In the genomic region with DNA sequence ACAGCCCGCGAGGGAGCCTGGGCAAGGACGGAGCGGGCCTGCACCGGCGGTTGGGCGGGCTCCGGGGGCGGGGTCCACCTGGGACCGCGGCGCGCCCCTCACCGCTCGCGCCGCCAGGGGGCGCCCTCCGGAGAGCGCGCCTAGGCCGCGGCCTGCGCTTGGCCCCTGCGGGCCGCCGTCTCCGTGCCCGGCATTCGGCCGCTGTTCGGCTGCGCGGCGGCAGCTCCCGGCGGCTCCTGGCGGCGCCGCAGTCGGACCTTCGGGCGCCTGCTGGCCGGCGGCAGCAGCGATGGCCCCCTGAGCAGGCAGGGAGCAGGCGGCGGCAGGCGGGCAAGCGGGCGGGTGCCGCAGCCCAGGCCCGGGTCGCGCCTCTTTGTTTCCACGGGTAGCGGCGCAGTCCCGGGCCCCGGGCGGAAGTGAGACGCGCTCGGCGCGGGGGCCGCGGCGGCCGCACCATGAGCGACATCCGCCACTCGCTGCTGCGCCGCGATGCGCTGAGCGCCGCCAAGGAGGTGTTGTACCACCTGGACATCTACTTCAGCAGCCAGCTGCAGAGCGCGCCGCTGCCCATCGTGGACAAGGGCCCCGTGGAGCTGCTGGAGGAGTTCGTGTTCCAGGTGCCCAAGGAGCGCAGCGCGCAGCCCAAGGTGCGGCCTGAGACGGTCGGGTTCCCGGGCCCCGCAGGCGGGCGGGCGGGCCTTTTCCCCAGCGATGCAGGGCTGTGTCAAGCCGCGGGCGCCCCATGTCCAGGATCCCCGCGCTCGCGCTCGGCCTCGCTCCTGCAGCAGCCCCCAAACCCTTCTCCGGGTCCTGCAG, we compare ENCODE assay signal across 1 cellular context.
TF ChIP-seq lines count a peak whose summit lies in the region.

A gene (plus strand): TSS at position 193 of the 816 bp plus-strand sequence. CDS start 263 bp downstream, at position 456.

TF ChIP-seq in K562, 482 proteins besides CTCF, POLR2A, EP300 and RAD21 (continued from another document and continues in another):
- no peak for TF ChIP-seq ILF3 (IDR thresholded peaks at IDR 0.05; ENCODE audit: borderline replicate concordance)
- peak; percentile 35 for TF ChIP-seq PCBP1 (IDR thresholded peaks at IDR 0.05; ENCODE audit: low read depth, low read length, poor library complexity, severe bottlenecking)
- no peak for TF ChIP-seq ZEB2 (IDR thresholded peaks at IDR 0.05)
- no peak for TF ChIP-seq ZNF232 (CRISPR knock-in tag; IDR thresholded peaks at IDR 0.05)
- no peak for TF ChIP-seq CSDE1 (IDR thresholded peaks at IDR 0.05)
- no peak for TF ChIP-seq NCOA6 (IDR thresholded peaks at IDR 0.05)
- TF ChIP-seq, protein P1, sequence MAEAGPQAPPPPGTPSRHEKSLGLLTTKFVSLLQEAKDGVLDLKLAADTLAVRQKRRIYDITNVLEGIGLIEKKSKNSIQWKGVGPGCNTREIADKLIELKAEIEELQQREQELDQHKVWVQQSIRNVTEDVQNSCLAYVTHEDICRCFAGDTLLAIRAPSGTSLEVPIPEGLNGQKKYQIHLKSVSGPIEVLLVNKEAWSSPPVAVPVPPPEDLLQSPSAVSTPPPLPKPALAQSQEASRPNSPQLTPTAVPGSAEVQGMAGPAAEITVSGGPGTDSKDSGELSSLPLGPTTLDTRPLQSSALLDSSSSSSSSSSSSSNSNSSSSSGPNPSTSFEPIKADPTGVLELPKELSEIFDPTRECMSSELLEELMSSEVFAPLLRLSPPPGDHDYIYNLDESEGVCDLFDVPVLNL (CRISPR knock-in tag; IDR thresholded peaks at IDR 0.05; ENCODE audit: low read depth): no peak
- peak; percentile 27 for TF ChIP-seq NEUROD1 (IDR thresholded peaks at IDR 0.05; ENCODE audit: borderline replicate concordance, low read depth, low read length, partially characterized antibody)
- no peak for TF ChIP-seq HSF4 (CRISPR knock-in tag; IDR thresholded peaks at IDR 0.05; ENCODE audit: borderline replicate concordance)
- peak; percentile 73 for TF ChIP-seq SMC3 (conservative IDR thresholded peaks at IDR 0.05; ENCODE audit: insufficient read depth, low read depth, low read length)
- no peak for TF ChIP-seq TCFL5 (CRISPR knock-in tag; conservative IDR thresholded peaks at IDR 0.05)
- TF ChIP-seq, protein P2, sequence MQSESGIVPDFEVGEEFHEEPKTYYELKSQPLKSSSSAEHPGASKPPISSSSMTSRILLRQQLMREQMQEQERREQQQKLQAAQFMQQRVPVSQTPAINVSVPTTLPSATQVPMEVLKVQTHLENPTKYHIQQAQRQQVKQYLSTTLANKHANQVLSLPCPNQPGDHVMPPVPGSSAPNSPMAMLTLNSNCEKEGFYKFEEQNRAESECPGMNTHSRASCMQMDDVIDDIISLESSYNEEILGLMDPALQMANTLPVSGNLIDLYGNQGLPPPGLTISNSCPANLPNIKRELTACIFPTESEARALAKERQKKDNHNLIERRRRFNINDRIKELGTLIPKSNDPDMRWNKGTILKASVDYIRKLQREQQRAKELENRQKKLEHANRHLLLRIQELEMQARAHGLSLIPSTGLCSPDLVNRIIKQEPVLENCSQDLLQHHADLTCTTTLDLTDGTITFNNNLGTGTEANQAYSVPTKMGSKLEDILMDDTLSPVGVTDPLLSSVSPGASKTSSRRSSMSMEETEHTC (IDR thresholded peaks at IDR 0.05): no peak
- TF ChIP-seq, protein P3, sequence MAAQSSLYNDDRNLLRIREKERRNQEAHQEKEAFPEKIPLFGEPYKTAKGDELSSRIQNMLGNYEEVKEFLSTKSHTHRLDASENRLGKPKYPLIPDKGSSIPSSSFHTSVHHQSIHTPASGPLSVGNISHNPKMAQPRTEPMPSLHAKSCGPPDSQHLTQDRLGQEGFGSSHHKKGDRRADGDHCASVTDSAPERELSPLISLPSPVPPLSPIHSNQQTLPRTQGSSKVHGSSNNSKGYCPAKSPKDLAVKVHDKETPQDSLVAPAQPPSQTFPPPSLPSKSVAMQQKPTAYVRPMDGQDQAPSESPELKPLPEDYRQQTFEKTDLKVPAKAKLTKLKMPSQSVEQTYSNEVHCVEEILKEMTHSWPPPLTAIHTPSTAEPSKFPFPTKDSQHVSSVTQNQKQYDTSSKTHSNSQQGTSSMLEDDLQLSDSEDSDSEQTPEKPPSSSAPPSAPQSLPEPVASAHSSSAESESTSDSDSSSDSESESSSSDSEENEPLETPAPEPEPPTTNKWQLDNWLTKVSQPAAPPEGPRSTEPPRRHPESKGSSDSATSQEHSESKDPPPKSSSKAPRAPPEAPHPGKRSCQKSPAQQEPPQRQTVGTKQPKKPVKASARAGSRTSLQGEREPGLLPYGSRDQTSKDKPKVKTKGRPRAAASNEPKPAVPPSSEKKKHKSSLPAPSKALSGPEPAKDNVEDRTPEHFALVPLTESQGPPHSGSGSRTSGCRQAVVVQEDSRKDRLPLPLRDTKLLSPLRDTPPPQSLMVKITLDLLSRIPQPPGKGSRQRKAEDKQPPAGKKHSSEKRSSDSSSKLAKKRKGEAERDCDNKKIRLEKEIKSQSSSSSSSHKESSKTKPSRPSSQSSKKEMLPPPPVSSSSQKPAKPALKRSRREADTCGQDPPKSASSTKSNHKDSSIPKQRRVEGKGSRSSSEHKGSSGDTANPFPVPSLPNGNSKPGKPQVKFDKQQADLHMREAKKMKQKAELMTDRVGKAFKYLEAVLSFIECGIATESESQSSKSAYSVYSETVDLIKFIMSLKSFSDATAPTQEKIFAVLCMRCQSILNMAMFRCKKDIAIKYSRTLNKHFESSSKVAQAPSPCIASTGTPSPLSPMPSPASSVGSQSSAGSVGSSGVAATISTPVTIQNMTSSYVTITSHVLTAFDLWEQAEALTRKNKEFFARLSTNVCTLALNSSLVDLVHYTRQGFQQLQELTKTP (IDR thresholded peaks at IDR 0.05; ENCODE audit: low read depth in 1 of 2, partially characterized antibody in 2 of 2): no peak
- peak; percentile 95 for TF ChIP-seq TAF1 (IDR thresholded peaks at IDR 0.05; ENCODE audit: control insufficient read depth, extremely low read depth, insufficient read depth, low read length, severe bottlenecking)
- peak; percentile 67 for TF ChIP-seq GABPB1 (CRISPR knock-in tag; IDR thresholded peaks at IDR 0.05)
- TF ChIP-seq ERF (CRISPR knock-in tag; IDR thresholded peaks at IDR 0.05): peak; percentile 95
- TF ChIP-seq BHLHE40 (IDR thresholded peaks at IDR 0.05; ENCODE audit: low read length): peak; percentile 42; the same call in 1 of the 2 replicates
- TF ChIP-seq MEF2A (IDR thresholded peaks at IDR 0.05; ENCODE audit: control insufficient read depth, low read depth, low read length): no peak
- TF ChIP-seq, protein P4, sequence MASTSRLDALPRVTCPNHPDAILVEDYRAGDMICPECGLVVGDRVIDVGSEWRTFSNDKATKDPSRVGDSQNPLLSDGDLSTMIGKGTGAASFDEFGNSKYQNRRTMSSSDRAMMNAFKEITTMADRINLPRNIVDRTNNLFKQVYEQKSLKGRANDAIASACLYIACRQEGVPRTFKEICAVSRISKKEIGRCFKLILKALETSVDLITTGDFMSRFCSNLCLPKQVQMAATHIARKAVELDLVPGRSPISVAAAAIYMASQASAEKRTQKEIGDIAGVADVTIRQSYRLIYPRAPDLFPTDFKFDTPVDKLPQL (IDR thresholded peaks at IDR 0.05; ENCODE audit: extremely low read depth, insufficient read length): no peak
- no peak for TF ChIP-seq SAFB2 (IDR thresholded peaks at IDR 0.05; ENCODE audit: borderline replicate concordance, low read depth, low read length, severe bottlenecking)
- no peak for TF ChIP-seq SNIP1 (IDR thresholded peaks at IDR 0.05; ENCODE audit: low read depth)
- no peak for TF ChIP-seq NFE2L1 (tag; IDR thresholded peaks at IDR 0.05; ENCODE audit: borderline replicate concordance, low read depth)
- 0 out of 2 replicates have a peak, but pooled peaks have one; percentile 45 for TF ChIP-seq ZNF24 (IDR thresholded peaks at IDR 0.05)
- TF ChIP-seq, protein P5, sequence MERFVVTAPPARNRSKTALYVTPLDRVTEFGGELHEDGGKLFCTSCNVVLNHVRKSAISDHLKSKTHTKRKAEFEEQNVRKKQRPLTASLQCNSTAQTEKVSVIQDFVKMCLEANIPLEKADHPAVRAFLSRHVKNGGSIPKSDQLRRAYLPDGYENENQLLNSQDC (CRISPR knock-in tag; IDR thresholded peaks at IDR 0.05): no peak
- TF ChIP-seq, protein P6, sequence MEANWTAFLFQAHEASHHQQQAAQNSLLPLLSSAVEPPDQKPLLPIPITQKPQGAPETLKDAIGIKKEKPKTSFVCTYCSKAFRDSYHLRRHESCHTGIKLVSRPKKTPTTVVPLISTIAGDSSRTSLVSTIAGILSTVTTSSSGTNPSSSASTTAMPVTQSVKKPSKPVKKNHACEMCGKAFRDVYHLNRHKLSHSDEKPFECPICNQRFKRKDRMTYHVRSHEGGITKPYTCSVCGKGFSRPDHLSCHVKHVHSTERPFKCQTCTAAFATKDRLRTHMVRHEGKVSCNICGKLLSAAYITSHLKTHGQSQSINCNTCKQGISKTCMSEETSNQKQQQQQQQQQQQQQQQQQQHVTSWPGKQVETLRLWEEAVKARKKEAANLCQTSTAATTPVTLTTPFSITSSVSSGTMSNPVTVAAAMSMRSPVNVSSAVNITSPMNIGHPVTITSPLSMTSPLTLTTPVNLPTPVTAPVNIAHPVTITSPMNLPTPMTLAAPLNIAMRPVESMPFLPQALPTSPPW (CRISPR knock-in tag; IDR thresholded peaks at IDR 0.05): peak; percentile 72
- no peak for TF ChIP-seq HNRNPH1 (optimal IDR thresholded peaks at IDR 0.05; ENCODE audit: low read depth, low read length)
- TF ChIP-seq, protein P7, sequence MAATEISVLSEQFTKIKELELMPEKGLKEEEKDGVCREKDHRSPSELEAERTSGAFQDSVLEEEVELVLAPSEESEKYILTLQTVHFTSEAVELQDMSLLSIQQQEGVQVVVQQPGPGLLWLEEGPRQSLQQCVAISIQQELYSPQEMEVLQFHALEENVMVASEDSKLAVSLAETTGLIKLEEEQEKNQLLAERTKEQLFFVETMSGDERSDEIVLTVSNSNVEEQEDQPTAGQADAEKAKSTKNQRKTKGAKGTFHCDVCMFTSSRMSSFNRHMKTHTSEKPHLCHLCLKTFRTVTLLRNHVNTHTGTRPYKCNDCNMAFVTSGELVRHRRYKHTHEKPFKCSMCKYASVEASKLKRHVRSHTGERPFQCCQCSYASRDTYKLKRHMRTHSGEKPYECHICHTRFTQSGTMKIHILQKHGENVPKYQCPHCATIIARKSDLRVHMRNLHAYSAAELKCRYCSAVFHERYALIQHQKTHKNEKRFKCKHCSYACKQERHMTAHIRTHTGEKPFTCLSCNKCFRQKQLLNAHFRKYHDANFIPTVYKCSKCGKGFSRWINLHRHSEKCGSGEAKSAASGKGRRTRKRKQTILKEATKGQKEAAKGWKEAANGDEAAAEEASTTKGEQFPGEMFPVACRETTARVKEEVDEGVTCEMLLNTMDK (IDR thresholded peaks at IDR 0.05; ENCODE audit: borderline replicate concordance, insufficient read depth, low read depth, low read length, poor library complexity, severe bottlenecking): peak; percentile 99
- peak; percentile 87 for TF ChIP-seq KDM5B (IDR thresholded peaks at IDR 0.05; ENCODE audit: insufficient replicate concordance, low read depth, low read length)
- TF ChIP-seq ARHGAP35 (IDR thresholded peaks at IDR 0.05; ENCODE audit: partially characterized antibody): no peak
- no peak for TF ChIP-seq MAFG (tag; conservative IDR thresholded peaks at IDR 0.05)
- peak; percentile 41 to 85 for TF ChIP-seq MAZ (CRISPR knock-in tag; conservative IDR thresholded peaks at IDR 0.05 in 1 of 2, IDR thresholded peaks at IDR 0.05 in 1 of 2)
- peak; percentile 96 for TF ChIP-seq RBBP5 (IDR thresholded peaks at IDR 0.05; ENCODE audit: borderline replicate concordance, insufficient read depth, low read length, poor library complexity, severe bottlenecking)
- no peak for TF ChIP-seq SLC30A9 (CRISPR knock-in tag; IDR thresholded peaks at IDR 0.05)
- no peak for TF ChIP-seq HMG20B (CRISPR knock-in tag; IDR thresholded peaks at IDR 0.05)
- TF ChIP-seq ZBTB1 (CRISPR knock-in tag; IDR thresholded peaks at IDR 0.05; ENCODE audit: borderline replicate concordance, low read depth): peak; percentile 18; the same call in 1 of the 2 replicates
- TF ChIP-seq RFX5 (IDR thresholded peaks at IDR 0.05; ENCODE audit: low read depth, low read length): no peak
- no peak for TF ChIP-seq HNRNPL (IDR thresholded peaks at IDR 0.05; ENCODE audit: low read depth, low read length)
- TF ChIP-seq HDAC1 (IDR thresholded peaks at IDR 0.05): peak in 1 of 2 experiments; percentile 80; a peak in 2 of 4 replicates
- no peak for TF ChIP-seq OTX1 (CRISPR knock-in tag; IDR thresholded peaks at IDR 0.05)
- no peak for TF ChIP-seq PHTF2 (CRISPR knock-in tag; IDR thresholded peaks at IDR 0.05)
- TF ChIP-seq KLF1 (tag; IDR thresholded peaks at IDR 0.05): peak; percentile 73; the same call in 1 of the 2 replicates
- peak; percentile 42; the same call in 1 of the 2 replicates for TF ChIP-seq FOSL1 (tag; conservative IDR thresholded peaks at IDR 0.05)
- no peak for TF ChIP-seq BDP1 (IDR thresholded peaks at IDR 0.05; ENCODE audit: insufficient read depth, insufficient read length)
- peak; percentile 85 for TF ChIP-seq POLR2H (tag; IDR thresholded peaks at IDR 0.05; ENCODE audit: low read depth)
- peak in 2 of 3 experiments; percentile 69 to 78 for TF ChIP-seq YY1 (IDR thresholded peaks at IDR 0.05; ENCODE audit: borderline replicate concordance in 1 of 3, control insufficient read depth in 1 of 3, extremely low read depth in 1 of 3, insufficient read depth in 3 of 3, insufficient read length in 1 of 3, insufficient replicate concordance in 2 of 3, low read depth in 1 of 3, low read length in 2 of 3)
- TF ChIP-seq SMARCB1 (IDR thresholded peaks at IDR 0.05; ENCODE audit: insufficient read length, low read depth): no peak
- no peak for TF ChIP-seq ARID2 (IDR thresholded peaks at IDR 0.05)
- no peak for TF ChIP-seq ZNF121 (CRISPR knock-in tag; conservative IDR thresholded peaks at IDR 0.05)
- TF ChIP-seq ELF2 (CRISPR knock-in tag; IDR thresholded peaks at IDR 0.05): peak; percentile 37; the same call in 1 of the 2 replicates
- no peak for TF ChIP-seq ZNF12 (CRISPR knock-in tag; IDR thresholded peaks at IDR 0.05)
- TF ChIP-seq, protein P8, sequence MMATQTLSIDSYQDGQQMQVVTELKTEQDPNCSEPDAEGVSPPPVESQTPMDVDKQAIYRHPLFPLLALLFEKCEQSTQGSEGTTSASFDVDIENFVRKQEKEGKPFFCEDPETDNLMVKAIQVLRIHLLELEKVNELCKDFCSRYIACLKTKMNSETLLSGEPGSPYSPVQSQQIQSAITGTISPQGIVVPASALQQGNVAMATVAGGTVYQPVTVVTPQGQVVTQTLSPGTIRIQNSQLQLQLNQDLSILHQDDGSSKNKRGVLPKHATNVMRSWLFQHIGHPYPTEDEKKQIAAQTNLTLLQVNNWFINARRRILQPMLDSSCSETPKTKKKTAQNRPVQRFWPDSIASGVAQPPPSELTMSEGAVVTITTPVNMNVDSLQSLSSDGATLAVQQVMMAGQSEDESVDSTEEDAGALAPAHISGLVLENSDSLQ (IDR thresholded peaks at IDR 0.05): peak; percentile 14; the same call in 1 of the 2 replicates
- peak; percentile 99 for TF ChIP-seq CTBP1 (IDR thresholded peaks at IDR 0.05; ENCODE audit: borderline replicate concordance)
- TF ChIP-seq ZNF75A (CRISPR knock-in tag; IDR thresholded peaks at IDR 0.05): 0 out of 2 replicates have a peak, but pooled peaks have one; percentile 39
- TF ChIP-seq RBM22 (IDR thresholded peaks at IDR 0.05; ENCODE audit: low read depth, low read length, poor library complexity, severe bottlenecking): peak; percentile 55
- peak; percentile 65 for TF ChIP-seq ELF1 (tag; IDR thresholded peaks at IDR 0.05)
- peak; percentile 98 for TF ChIP-seq GATAD2B (IDR thresholded peaks at IDR 0.05; ENCODE audit: borderline replicate concordance)
- peak; percentile 72; the same call in 1 of the 2 replicates for TF ChIP-seq POLR2AphosphoS5 (IDR thresholded peaks at IDR 0.05; ENCODE audit: control insufficient read depth, insufficient read depth, low read depth, low read length)
- peak; percentile 79 for TF ChIP-seq ZFX (CRISPR knock-in tag; IDR thresholded peaks at IDR 0.05)
- 0 out of 2 replicates have a peak, but pooled peaks have one; percentile 2 for TF ChIP-seq ZNF589 (CRISPR knock-in tag; IDR thresholded peaks at IDR 0.05; ENCODE audit: low read depth)
